Comparison of ENCODE assay signal across 27 cellular contexts in the genomic region with DNA sequence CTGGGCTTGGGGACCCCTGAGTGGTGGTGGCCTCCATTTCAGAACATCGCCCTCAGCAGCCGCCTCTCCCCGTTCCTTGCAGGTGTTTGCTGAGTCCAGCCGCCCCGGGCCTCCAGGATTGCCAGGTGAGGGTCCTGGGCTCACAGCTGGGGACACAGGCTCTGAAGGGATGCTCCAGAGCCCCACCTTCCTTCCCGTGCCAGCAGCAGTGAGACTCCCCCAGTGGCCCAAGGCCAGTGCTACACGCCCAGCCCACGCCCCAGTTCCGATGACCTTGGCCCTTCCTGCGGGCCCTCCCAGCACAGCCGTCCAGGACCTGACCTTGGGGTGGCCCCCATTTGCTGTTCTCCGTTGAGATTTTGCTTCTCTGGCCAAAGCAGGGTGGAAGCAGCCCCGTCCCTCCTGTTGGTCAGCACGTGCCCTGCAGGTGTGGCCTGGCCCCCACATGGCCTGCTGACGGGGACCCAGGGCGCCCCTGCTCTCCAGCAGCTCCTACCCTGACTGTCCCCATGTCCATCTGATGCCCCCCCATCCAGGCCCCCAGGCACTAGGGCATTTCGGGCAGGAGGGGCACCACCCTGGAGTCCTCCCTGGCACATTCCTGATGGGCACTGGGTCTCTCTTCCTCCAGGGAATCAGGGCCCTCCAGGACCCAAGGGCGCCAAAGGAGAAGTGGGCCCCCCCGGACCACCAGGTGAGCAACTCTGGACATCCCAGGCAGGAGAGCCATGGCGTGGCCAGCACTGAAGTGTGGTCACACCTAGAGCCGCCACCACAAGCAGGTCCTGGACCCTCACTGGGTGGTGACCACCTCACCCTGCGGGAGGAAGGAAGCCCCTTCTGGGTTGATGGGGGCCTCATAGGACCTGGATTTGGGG. TPM values are rescaled to one million over a fixed set of nuclear protein-coding genes. Genes with fewer than 3 reads are reported as not detected.
DNase-seq lines count a peak whose midpoint lies in the region; ATAC-seq, FAIRE-seq and TF ChIP-seq lines count a peak whose summit lies in the region.
"Had no signal": no experiment of that assay in that cellular context is flagged by ENCODE, and none has a peak within 500 bp of the region (broad histone marks: within the 10 kb centered on the region; RNA-seq: fewer than 3 reads in every experiment).

No MANE protein-coding gene starts in this region.

- no peak overlapping the region for H3K9ac ChIP-seq in kidney (ENCODE audit: low read length in 2 of 2)
- H3K9ac ChIP-seq: neural progenitor cell had no signal

- H3K4me1 ChIP-seq in right atrium auricular region (no peaks in the 10 kb centered on the region), kidney (ENCODE audit: control insufficient read depth in 1 of 2, insufficient read depth in 1 of 2, low read depth in 1 of 2, low read length in 2 of 2) (no peaks in the 10 kb centered on the region), pancreas (no peaks in the 10 kb centered on the region), thyroid gland (no peaks in the 10 kb centered on the region), hepatocyte (ENCODE audit: insufficient read depth) (no peaks in the 10 kb centered on the region)
- H3K4me1 ChIP-seq: neural progenitor cell, SJCRH30, upper lobe of left lung had no signal

- 58 to 66% methylated on average over 20 to 22 of the region's 22 CpGs for WGBS in pancreas, 2 donors
- 95 to 97% methylated on average over 14 of the region's 22 CpGs for WGBS in thyroid gland, 2 donors
- WGBS in hepatocyte (ENCODE audit: low lambda C conversion rate, missing lambda C conversion rate), result 94% methylated on average over 22 of the region's 22 CpGs

- H3K4me2 ChIP-seq in hepatocyte, result no peak overlapping the region
- H3K4me2 ChIP-seq: neural progenitor cell had no signal

- TF ChIP-seq POLR2A in thyroid gland (IDR thresholded peaks at IDR 0.05), result no peak

- ATAC-seq in Right ventricle myocardium inferior, result no peak
- no peak for ATAC-seq in pancreas
- ATAC-seq in GM21526 (IDR thresholded peaks at IDR 0.05; ENCODE audit: low FRiP score, unreplicated experiment), result no peak
- ATAC-seq: activated naive CD8-positive, alpha-beta T cell treated with anti-CD3 and anti-CD28 coated beads, Interleukin-2, amount 50 U/mL, for 24 hours; activated T-cell treated with anti-CD3 and anti-CD28 coated beads, Interleukin-2, amount 50 U/mL, for 4 hours; Panc1 had no signal

- no peaks in the 10 kb centered on the region for H3K79me2 ChIP-seq in hepatocyte

- no peak overlapping the region for H2AFZ ChIP-seq in hepatocyte
- H2AFZ ChIP-seq: neural progenitor cell had no signal

- peaks cover 46% of the 10 kb centered on the region for H3K36me3 ChIP-seq in right atrium auricular region
- H3K36me3 ChIP-seq in kidney (ENCODE audit: control insufficient read depth in 1 of 2, insufficient read depth in 2 of 2, low read length in 2 of 2), result peaks cover 14 to 27% of the 10 kb centered on the region in 2 donors
- H3K36me3 ChIP-seq in pancreas, result peaks cover 0 to 13% (median 0%) of the 10 kb centered on the region in 3 donors
- H3K36me3 ChIP-seq in thyroid gland, result peaks cover 8 to 14% of the 10 kb centered on the region in 2 donors
- no peaks in the 10 kb centered on the region for H3K36me3 ChIP-seq in hepatocyte (replicated peaks; ENCODE audit: insufficient read depth, low read depth)
- H3K36me3 ChIP-seq: neural progenitor cell, SJCRH30 had no signal

- H3K9me2 ChIP-seq in hepatocyte (replicated peaks; ENCODE audit: insufficient read depth), result no peaks in the 10 kb centered on the region

- H3K4me3 ChIP-seq in right atrium auricular region (no peak overlapping the region), kidney (ENCODE audit: low read length in 2 of 2) (no peak overlapping the region), pancreas (no peak overlapping the region), thyroid gland (replicated peaks in 1 of 3) (no peak overlapping the region), hepatocyte (no peak overlapping the region)
- H3K4me3 ChIP-seq: neural progenitor cell, SJCRH30, upper lobe of left lung had no signal

- H3K27me3 ChIP-seq in right atrium auricular region (no peaks in the 10 kb centered on the region), pancreas (no peaks in the 10 kb centered on the region), thyroid gland (no peaks in the 10 kb centered on the region), hepatocyte (no peaks in the 10 kb centered on the region)
- H3K27me3 ChIP-seq: neural progenitor cell, SJCRH30, upper lobe of left lung had no signal

- DNase-seq in Right ventricle myocardium inferior (ENCODE audit: missing footprints), result peak; percentile 61
- DNase-seq in right atrium auricular region (ENCODE audit: low spot score), result no peak
- DNase-seq in kidney, result peak; percentile 73
- peak in 4 of 6 donors; percentile 9 to 69 (median 31) for DNase-seq in pancreas
- no peak for DNase-seq in GDM1 (lab: John Stamatoyannopoulos, UW)
- no peak for DNase-seq in thyroid gland
- no peak for DNase-seq in hepatocyte (ENCODE audit: low spot score)
- DNase-seq: activated CD4-positive, alpha-beta T cell treated with anti-CD3 and anti-CD28 coated beads for 4 hours; activated naive CD8-positive, alpha-beta T cell treated with anti-CD3 and anti-CD28 coated beads, Interleukin-2, amount 50 U/mL, for 24 hours; activated T-cell treated with anti-CD3 and anti-CD28 coated beads, Interleukin-2, amount 50 U/mL, for 4 hours; caudate nucleus; cortex of kidney; DMS79; effector memory CD4-positive, alpha-beta T cell; GF-D8; IMR-90; NCI-H1436 treated with DMSO at 0.1 percent for 48 hours; NCI-H345; NCI-H748 treated with DMSO at 0.1 percent for 48 hours; SJCRH30; stimulated activated CD4-positive, alpha-beta T cell treated with anti-CD3 and anti-CD28 coated beads, Interleukin-15, amount 100 ng/mL, for 24 hours; stimulated activated CD4-positive, alpha-beta T cell treated with anti-CD3 and anti-CD28 coated beads, Interleukin-4, amount 100 ng/mL, for 4 hours; SW 1271 had no signal

- TF ChIP-seq CTCF in right atrium auricular region (IDR thresholded peaks at IDR 0.05), result no peak
- no peak for TF ChIP-seq CTCF in kidney (IDR thresholded peaks at IDR 0.05; ENCODE audit: borderline replicate concordance, extremely low read depth, insufficient read depth)
- TF ChIP-seq CTCF in pancreas (IDR thresholded peaks at IDR 0.05), result no peak
- TF ChIP-seq CTCF in thyroid gland (IDR thresholded peaks at IDR 0.05), result no peak
- no peak for TF ChIP-seq CTCF in hepatocyte (IDR thresholded peaks at IDR 0.05; ENCODE audit: poor library complexity)

- no peak overlapping the region for H3K27ac ChIP-seq in right atrium auricular region
- H3K27ac ChIP-seq in kidney (ENCODE audit: low read depth in 2 of 2, low read length in 2 of 2), result no peak overlapping the region
- H3K27ac ChIP-seq in pancreas, result no peak overlapping the region
- H3K27ac ChIP-seq in thyroid gland, result no peak overlapping the region
- no peak overlapping the region for H3K27ac ChIP-seq in hepatocyte
- H3K27ac ChIP-seq: neural progenitor cell, SJCRH30, upper lobe of left lung had no signal

- intact Hi-C loops in Right ventricle myocardium inferior (cut with DNase I), result no loop called here
- intact Hi-C loops in kidney (cut with DNase I), result no loop called here
- intact Hi-C loops in pancreas (cut with DNase I), result no loop called here
- intact Hi-C loops in thyroid gland (cut with DNase I), result no loop called here

- H3K9me3 ChIP-seq in right atrium auricular region, result no peaks in the 10 kb centered on the region
- no peaks in the 10 kb centered on the region for H3K9me3 ChIP-seq in kidney (ENCODE audit: control insufficient read depth in 1 of 2, low read length in 2 of 2)
- H3K9me3 ChIP-seq in pancreas, result no peaks in the 10 kb centered on the region
- H3K9me3 ChIP-seq in thyroid gland, result no peaks in the 10 kb centered on the region
- no peaks in the 10 kb centered on the region for H3K9me3 ChIP-seq in hepatocyte (ENCODE audit: low read depth)
- H3K9me3 ChIP-seq: SJCRH30, upper lobe of left lung had no signal

- FAIRE-seq in kidney (lab: Jason Lieb, UNC), result no peak
- no peak for FAIRE-seq in pancreas (lab: Jason Lieb, UNC)

- no peaks in the 10 kb centered on the region for H4K20me1 ChIP-seq in hepatocyte (ENCODE audit: insufficient read depth, poor library complexity, severe bottlenecking)

RNA-seq across cellular contexts. Expression of a gene that starts 45.0 kb away (rescaled TPM):
- total RNA-seq in Right ventricle myocardium inferior, result 8.2 TPM
- 1 to 10 TPM; 2.2 to 5.3 TPM for total RNA-seq in right atrium auricular region
- total RNA-seq in kidney, result 7.2 TPM
- 5.1 TPM for polyA plus RNA-seq in kidney (ENCODE audit: insufficient read depth, low read depth, low replicate concordance)
- 1 to 10 TPM; 4.4 to 5.9 (median 4.9) TPM for total RNA-seq in pancreas
- polyA plus RNA-seq in pancreas, result 10 to 100 TPM in 1 of 2 donors, 1 to 10 TPM in 1; 9.8 to 11.2 TPM
- total RNA-seq in thyroid gland, result 10 to 100 TPM in 3 of 4 donors, 1 to 10 TPM in 1; 7.6 to 15.5 (median 12.2) TPM
- 4.0 and 7.7 TPM in 2 replicates for total RNA-seq in hepatocyte
- polyA plus RNA-seq in hepatocyte, result 16.1 and 24.8 TPM in 2 replicates

Comparison
In these comparisons a context has a peak if more than half of its experiments do, and no peak if none do; other contexts are left out.
1. DNase-seq: peak in Right ventricle myocardium inferior (single experiment), kidney (single experiment) and pancreas (4 of 6); none in right atrium auricular region (single experiment), GDM1 (single experiment), thyroid gland (0 of 2) and hepatocyte (single experiment).